Comparison of ENCODE assay signal across 20 cellular contexts in the genomic region with DNA sequence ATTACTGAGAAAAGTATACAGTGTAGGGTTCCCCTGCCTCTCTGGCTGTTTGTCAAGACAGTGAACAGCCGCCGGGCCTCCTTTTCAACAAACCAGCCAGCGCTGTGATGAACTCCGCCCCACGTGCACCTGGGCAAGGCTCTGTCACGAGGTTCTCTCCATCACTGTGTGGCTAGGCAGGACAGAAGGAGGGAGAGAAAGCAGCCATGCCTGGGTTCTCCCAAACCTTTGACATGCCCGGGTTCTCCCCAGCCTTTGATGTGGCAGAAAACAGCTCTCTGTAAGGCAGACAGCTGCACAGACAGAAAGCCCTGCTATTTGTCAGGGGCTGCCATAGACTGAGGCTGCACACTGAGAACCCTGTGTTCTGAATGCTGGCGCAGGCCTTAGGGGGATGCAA.
A peak's percentile ranks its signal among the peaks of the same experiment; 100 is the strongest.
DNase-seq lines count a peak whose midpoint lies in the region; ATAC-seq and TF ChIP-seq lines count a peak whose summit lies in the region.
"Had no signal": no experiment of that assay in that cellular context is flagged by ENCODE, and none has a peak within 500 bp of the region (broad histone marks: within the 10 kb centered on the region; RNA-seq: fewer than 3 reads in every experiment).

No MANE protein-coding gene starts in this region.

- TF ChIP-seq CTCF in DND-41 (IDR thresholded peaks at IDR 0.05; ENCODE audit: borderline replicate concordance, extremely low read depth, low read length, poor library complexity, severe bottlenecking), result no peak
- TF ChIP-seq CTCF in OCI-LY3 (IDR thresholded peaks at IDR 0.05; ENCODE audit: low read depth, low read length), result no peak
- TF ChIP-seq CTCF in GM13977 (IDR thresholded peaks at IDR 0.05; ENCODE audit: extremely low read depth, insufficient read depth, missing control alignments), result no peak

- H2AFZ ChIP-seq in DND-41 (ENCODE audit: low read depth, low read length) (no peak overlapping the region), OCI-LY3 (ENCODE audit: low read depth, low read length) (peak overlapping the region; percentile 62)

- in situ Hi-C loops in GM13977 (cut with MboI; ENCODE audit: low pct_unique_long_range_greater_than_20kb, low sequenced_read_pairs, unreplicated experiment), result loop anchor here (10.0 kb wide), 1 partner anchor 292 kb away; no protein-coding TSS in a partner anchor

- no peaks in the 10 kb centered on the region for H3K36me3 ChIP-seq in DND-41 (ENCODE audit: insufficient read depth, low read length)
- no peaks in the 10 kb centered on the region for H3K36me3 ChIP-seq in OCI-LY3 (replicated peaks; ENCODE audit: low read depth, low read length)
- H3K36me3 ChIP-seq: BE2C had no signal

- H3K9ac ChIP-seq in DND-41 (ENCODE audit: low read depth, low read length), result no peak overlapping the region
- peak overlapping the region; percentile 5; the same call in 1 of the 2 replicates for H3K9ac ChIP-seq in OCI-LY3 (ENCODE audit: low read length)

- H3K79me2 ChIP-seq in DND-41 (ENCODE audit: insufficient read depth, low read length), result no peaks in the 10 kb centered on the region
- no peaks in the 10 kb centered on the region for H3K79me2 ChIP-seq in OCI-LY3 (ENCODE audit: low read length)

- peak; percentile 26 for DNase-seq in activated CD4-positive, alpha-beta T cell treated with anti-CD3 and anti-CD28 coated beads for 48 hours
- no peak for DNase-seq in activated CD4-positive, alpha-beta T cell treated with anti-CD3 and anti-CD28 coated beads, Interleukin-2, amount 50 U/mL, for 48 hours
- DNase-seq in DND-41, result peak; percentile 90
- peak; percentile 54 for DNase-seq in islet precursor cell
- no peak for DNase-seq in GM13977 (ENCODE audit: low spot score)
- no peak for DNase-seq in RPMI8226
- no peak for DNase-seq in ureter (ENCODE audit: low spot score)
- DNase-seq: activated effector memory CD4-positive, alpha-beta T cell treated with anti-CD3 and anti-CD28 coated beads, Interleukin-2, amount 50 U/mL, for 16 hours; aorta; BE2C; central memory CD4-positive, alpha-beta T cell; erythroblast; GDM1; H9; IMR-90; mesendoderm; NCI-H1930; SW 1271 had no signal

- H3K4me2 ChIP-seq in DND-41 (ENCODE audit: insufficient read depth, low read length) (peak overlapping the region; percentile 37), OCI-LY3 (ENCODE audit: low read length) (peak overlapping the region; percentile 27; the same call in 1 of the 2 replicates)

- ATAC-seq in DND-41 (ENCODE audit: insufficient read depth, low read depth), result peak; percentile 96

- H3K27me3 ChIP-seq in DND-41 (ENCODE audit: insufficient read depth, low read length, poor library complexity) (no peaks in the 10 kb centered on the region), OCI-LY3 (ENCODE audit: low read depth, low read length) (no peaks in the 10 kb centered on the region)
- H3K27me3 ChIP-seq: BE2C had no signal

- H3K9me3 ChIP-seq in DND-41 (ENCODE audit: insufficient read depth, low read length, severe bottlenecking) (no peaks in the 10 kb centered on the region), OCI-LY3 (ENCODE audit: insufficient read depth, low read length) (no peaks in the 10 kb centered on the region)
- H3K9me3 ChIP-seq: BE2C had no signal

- H3K4me3 ChIP-seq in DND-41 (ENCODE audit: low read depth in 1 of 2, low read length in 2 of 2), result no peak overlapping the region
- no peak overlapping the region for H3K4me3 ChIP-seq in OCI-LY3 (ENCODE audit: low read length)

- H3K27ac ChIP-seq in DND-41 (ENCODE audit: low read length), result peak overlapping the region; percentile 47
- H3K27ac ChIP-seq in OCI-LY3 (ENCODE audit: low read length), result no peak overlapping the region
- H3K27ac ChIP-seq: HL-60 had no signal

- H4K20me1 ChIP-seq in DND-41 (ENCODE audit: insufficient read depth, low read length), result peaks cover 5% of the 10 kb centered on the region; the same call in 1 of the 2 replicates
- H4K20me1 ChIP-seq in OCI-LY3 (ENCODE audit: insufficient read depth, low read length), result no peaks in the 10 kb centered on the region

- H3K4me1 ChIP-seq in DND-41 (ENCODE audit: insufficient read depth, low read length), result peaks cover 22% of the 10 kb centered on the region
- peaks cover 73% of the 10 kb centered on the region for H3K4me1 ChIP-seq in OCI-LY3 (ENCODE audit: low read length)
- H3K4me1 ChIP-seq: BE2C had no signal

Comparison
In these comparisons a context has a peak if more than half of its experiments do, and no peak if none do; other contexts are left out.
1. DNase-seq: peak in activated CD4-positive, alpha-beta T cell treated with anti-CD3 and anti-CD28 coated beads for 48 hours (single experiment), DND-41 (single experiment) and islet precursor cell (single experiment); none in activated CD4-positive, alpha-beta T cell treated with anti-CD3 and anti-CD28 coated beads, Interleukin-2, amount 50 U/mL, for 48 hours (0 of 2), GM13977 (single experiment), RPMI8226 (single experiment) and ureter (single experiment).